In the genomic region with DNA sequence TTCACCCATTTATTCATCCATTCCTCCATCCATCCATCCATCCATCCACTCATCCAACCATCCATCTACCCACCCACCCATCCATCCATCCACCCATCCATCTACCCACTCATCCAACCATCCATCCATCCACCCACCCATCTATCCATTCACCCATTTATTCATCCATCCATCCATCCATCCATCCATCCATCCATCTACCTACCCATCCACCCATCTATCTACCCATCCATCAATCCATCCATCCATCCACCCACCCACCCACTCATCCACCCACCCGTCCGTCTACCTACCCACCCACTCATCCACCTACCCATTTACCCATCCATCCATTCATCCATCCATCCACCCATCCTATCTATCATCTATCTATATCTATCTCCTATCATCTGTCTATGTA, we compare ENCODE assay signal across 2 cellular contexts.
TF ChIP-seq lines count a peak whose summit lies in the region.

No MANE protein-coding gene starts in this region.

TF ChIP-seq in IMR-90, 13 proteins besides CTCF, POLR2A, EP300 and RAD21:
- TF ChIP-seq SMC3 (IDR thresholded peaks at IDR 0.05; ENCODE audit: low read depth, low read length) (no peak), RCOR1 (IDR thresholded peaks at IDR 0.05; ENCODE audit: insufficient replicate concordance, low read length) (no peak), MXI1 (IDR thresholded peaks at IDR 0.05; ENCODE audit: borderline replicate concordance, low read depth, low read length) (no peak), RFX5 (IDR thresholded peaks at IDR 0.05; ENCODE audit: low read depth, low read length) (no peak), CEBPB (IDR thresholded peaks at IDR 0.05; ENCODE audit: low read depth, low read length) (no peak), MAZ (IDR thresholded peaks at IDR 0.05; ENCODE audit: borderline replicate concordance, low read depth, low read length) (no peak), NFE2L2 (IDR thresholded peaks at IDR 0.05; ENCODE audit: low read depth, low read length) (no peak), CHD1 (IDR thresholded peaks at IDR 0.05; ENCODE audit: low read depth, low read length) (no peak), BHLHE40 (IDR thresholded peaks at IDR 0.05; ENCODE audit: low read depth, low read length) (no peak), FOS (IDR thresholded peaks at IDR 0.05; ENCODE audit: low read depth, low read length) (no peak), MAFK (IDR thresholded peaks at IDR 0.05; ENCODE audit: low read depth, low read length) (no peak)
- TF ChIP-seq, protein P1, sequence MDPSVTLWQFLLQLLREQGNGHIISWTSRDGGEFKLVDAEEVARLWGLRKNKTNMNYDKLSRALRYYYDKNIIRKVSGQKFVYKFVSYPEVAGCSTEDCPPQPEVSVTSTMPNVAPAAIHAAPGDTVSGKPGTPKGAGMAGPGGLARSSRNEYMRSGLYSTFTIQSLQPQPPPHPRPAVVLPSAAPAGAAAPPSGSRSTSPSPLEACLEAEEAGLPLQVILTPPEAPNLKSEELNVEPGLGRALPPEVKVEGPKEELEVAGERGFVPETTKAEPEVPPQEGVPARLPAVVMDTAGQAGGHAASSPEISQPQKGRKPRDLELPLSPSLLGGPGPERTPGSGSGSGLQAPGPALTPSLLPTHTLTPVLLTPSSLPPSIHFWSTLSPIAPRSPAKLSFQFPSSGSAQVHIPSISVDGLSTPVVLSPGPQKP (IDR thresholded peaks at IDR 0.05; ENCODE audit: borderline replicate concordance, low read depth, low read length), result no peak
- TF ChIP-seq, protein P2, sequence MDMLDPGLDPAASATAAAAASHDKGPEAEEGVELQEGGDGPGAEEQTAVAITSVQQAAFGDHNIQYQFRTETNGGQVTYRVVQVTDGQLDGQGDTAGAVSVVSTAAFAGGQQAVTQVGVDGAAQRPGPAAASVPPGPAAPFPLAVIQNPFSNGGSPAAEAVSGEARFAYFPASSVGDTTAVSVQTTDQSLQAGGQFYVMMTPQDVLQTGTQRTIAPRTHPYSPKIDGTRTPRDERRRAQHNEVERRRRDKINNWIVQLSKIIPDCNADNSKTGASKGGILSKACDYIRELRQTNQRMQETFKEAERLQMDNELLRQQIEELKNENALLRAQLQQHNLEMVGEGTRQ (IDR thresholded peaks at IDR 0.05; ENCODE audit: low read depth, low read length), result no peak

TF ChIP-seq in H1, 55 proteins besides CTCF, POLR2A, EP300 and RAD21:
- no peak for TF ChIP-seq RNF2 (IDR thresholded peaks at IDR 0.05; ENCODE audit: borderline replicate concordance, low read depth, low read length, missing control alignments, poor library complexity, severe bottlenecking)
- TF ChIP-seq, protein P3, sequence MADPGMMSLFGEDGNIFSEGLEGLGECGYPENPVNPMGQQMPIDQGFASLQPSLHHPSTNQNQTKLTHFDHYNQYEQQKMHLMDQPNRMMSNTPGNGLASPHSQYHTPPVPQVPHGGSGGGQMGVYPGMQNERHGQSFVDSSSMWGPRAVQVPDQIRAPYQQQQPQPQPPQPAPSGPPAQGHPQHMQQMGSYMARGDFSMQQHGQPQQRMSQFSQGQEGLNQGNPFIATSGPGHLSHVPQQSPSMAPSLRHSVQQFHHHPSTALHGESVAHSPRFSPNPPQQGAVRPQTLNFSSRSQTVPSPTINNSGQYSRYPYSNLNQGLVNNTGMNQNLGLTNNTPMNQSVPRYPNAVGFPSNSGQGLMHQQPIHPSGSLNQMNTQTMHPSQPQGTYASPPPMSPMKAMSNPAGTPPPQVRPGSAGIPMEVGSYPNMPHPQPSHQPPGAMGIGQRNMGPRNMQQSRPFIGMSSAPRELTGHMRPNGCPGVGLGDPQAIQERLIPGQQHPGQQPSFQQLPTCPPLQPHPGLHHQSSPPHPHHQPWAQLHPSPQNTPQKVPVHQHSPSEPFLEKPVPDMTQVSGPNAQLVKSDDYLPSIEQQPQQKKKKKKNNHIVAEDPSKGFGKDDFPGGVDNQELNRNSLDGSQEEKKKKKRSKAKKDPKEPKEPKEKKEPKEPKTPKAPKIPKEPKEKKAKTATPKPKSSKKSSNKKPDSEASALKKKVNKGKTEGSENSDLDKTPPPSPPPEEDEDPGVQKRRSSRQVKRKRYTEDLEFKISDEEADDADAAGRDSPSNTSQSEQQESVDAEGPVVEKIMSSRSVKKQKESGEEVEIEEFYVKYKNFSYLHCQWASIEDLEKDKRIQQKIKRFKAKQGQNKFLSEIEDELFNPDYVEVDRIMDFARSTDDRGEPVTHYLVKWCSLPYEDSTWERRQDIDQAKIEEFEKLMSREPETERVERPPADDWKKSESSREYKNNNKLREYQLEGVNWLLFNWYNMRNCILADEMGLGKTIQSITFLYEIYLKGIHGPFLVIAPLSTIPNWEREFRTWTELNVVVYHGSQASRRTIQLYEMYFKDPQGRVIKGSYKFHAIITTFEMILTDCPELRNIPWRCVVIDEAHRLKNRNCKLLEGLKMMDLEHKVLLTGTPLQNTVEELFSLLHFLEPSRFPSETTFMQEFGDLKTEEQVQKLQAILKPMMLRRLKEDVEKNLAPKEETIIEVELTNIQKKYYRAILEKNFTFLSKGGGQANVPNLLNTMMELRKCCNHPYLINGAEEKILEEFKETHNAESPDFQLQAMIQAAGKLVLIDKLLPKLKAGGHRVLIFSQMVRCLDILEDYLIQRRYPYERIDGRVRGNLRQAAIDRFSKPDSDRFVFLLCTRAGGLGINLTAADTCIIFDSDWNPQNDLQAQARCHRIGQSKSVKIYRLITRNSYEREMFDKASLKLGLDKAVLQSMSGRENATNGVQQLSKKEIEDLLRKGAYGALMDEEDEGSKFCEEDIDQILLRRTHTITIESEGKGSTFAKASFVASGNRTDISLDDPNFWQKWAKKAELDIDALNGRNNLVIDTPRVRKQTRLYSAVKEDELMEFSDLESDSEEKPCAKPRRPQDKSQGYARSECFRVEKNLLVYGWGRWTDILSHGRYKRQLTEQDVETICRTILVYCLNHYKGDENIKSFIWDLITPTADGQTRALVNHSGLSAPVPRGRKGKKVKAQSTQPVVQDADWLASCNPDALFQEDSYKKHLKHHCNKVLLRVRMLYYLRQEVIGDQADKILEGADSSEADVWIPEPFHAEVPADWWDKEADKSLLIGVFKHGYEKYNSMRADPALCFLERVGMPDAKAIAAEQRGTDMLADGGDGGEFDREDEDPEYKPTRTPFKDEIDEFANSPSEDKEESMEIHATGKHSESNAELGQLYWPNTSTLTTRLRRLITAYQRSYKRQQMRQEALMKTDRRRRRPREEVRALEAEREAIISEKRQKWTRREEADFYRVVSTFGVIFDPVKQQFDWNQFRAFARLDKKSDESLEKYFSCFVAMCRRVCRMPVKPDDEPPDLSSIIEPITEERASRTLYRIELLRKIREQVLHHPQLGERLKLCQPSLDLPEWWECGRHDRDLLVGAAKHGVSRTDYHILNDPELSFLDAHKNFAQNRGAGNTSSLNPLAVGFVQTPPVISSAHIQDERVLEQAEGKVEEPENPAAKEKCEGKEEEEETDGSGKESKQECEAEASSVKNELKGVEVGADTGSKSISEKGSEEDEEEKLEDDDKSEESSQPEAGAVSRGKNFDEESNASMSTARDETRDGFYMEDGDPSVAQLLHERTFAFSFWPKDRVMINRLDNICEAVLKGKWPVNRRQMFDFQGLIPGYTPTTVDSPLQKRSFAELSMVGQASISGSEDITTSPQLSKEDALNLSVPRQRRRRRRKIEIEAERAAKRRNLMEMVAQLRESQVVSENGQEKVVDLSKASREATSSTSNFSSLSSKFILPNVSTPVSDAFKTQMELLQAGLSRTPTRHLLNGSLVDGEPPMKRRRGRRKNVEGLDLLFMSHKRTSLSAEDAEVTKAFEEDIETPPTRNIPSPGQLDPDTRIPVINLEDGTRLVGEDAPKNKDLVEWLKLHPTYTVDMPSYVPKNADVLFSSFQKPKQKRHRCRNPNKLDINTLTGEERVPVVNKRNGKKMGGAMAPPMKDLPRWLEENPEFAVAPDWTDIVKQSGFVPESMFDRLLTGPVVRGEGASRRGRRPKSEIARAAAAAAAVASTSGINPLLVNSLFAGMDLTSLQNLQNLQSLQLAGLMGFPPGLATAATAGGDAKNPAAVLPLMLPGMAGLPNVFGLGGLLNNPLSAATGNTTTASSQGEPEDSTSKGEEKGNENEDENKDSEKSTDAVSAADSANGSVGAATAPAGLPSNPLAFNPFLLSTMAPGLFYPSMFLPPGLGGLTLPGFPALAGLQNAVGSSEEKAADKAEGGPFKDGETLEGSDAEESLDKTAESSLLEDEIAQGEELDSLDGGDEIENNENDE (IDR thresholded peaks at IDR 0.05; ENCODE audit: insufficient replicate concordance, low read length), result no peak
- TF ChIP-seq CBX8 (IDR thresholded peaks at IDR 0.05; ENCODE audit: borderline replicate concordance, low read depth, low read length), result no peak
- no peak for TF ChIP-seq EZH2 (IDR thresholded peaks at IDR 0.05; ENCODE audit: low read depth, low read length, severe bottlenecking)
- no peak for TF ChIP-seq ZNF274 (IDR thresholded peaks at IDR 0.05; ENCODE audit: borderline replicate concordance, extremely low read depth, low read length)
- TF ChIP-seq, protein P4, sequence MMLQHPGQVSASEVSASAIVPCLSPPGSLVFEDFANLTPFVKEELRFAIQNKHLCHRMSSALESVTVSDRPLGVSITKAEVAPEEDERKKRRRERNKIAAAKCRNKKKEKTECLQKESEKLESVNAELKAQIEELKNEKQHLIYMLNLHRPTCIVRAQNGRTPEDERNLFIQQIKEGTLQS (IDR thresholded peaks at IDR 0.05; ENCODE audit: insufficient read depth, low read depth, low read length), result no peak
- TF ChIP-seq TCF12 (IDR thresholded peaks at IDR 0.05; ENCODE audit: low read depth, low read length), result no peak
- no peak for TF ChIP-seq YY1 (IDR thresholded peaks at IDR 0.05; ENCODE audit: low read depth, low read length)
- no peak for TF ChIP-seq FOSL1 (IDR thresholded peaks at IDR 0.05; ENCODE audit: insufficient read depth, low read depth, low read length)
- TF ChIP-seq SIN3A (conservative IDR thresholded peaks at IDR 0.05 in 1 of 2, IDR thresholded peaks at IDR 0.05 in 1 of 2; ENCODE audit: low read depth in 1 of 2, low read length in 2 of 2), result no peak
- TF ChIP-seq CBX5 (IDR thresholded peaks at IDR 0.05; ENCODE audit: low read depth, low read length), result no peak
- TF ChIP-seq CTBP2 (IDR thresholded peaks at IDR 0.05; ENCODE audit: borderline replicate concordance, insufficient read depth, insufficient read length, low read length), result no peak
